10 cellular contexts compared by ENCODE assay signal in the genomic region with DNA sequence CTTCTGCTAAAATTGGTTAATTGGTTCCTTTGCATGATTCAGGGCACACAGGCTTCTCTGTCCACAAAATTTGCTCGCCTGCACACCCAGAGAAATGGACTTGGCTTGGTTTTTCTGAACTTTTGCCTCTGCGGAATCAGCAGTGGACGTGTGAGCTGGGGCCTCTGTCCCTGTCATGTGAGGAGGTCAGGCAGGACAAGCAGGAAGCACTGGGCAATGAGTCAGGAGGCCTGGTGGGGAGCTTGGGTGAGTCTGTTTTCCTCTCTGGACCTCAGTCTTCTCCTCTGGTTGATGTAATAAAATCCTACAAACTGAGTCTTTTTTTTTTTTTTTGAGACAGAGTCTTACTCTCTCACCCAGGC. TPM values are rescaled to one million over a fixed set of nuclear protein-coding genes. Genes with fewer than 3 reads are reported as not detected.
DNase-seq lines count a peak whose midpoint lies in the region; ATAC-seq, FAIRE-seq and TF ChIP-seq lines count a peak whose summit lies in the region.
"Had no signal": no experiment of that assay in that cellular context is flagged by ENCODE, and none has a peak within 500 bp of the region (broad histone marks: within the 10 kb centered on the region; RNA-seq: fewer than 3 reads in every experiment).

No MANE protein-coding gene starts in this region.

- H3K9ac ChIP-seq in K562 (ENCODE audit: insufficient read depth in 1 of 2, low read depth in 2 of 2, low read length in 2 of 2): no peak overlapping the region
- H3K9ac ChIP-seq in skeletal muscle tissue (ENCODE audit: low read depth in 1 of 3, low read length in 3 of 3): peak overlapping the region in 1 of 3 donors; percentile 50

- CTCF ChIA-PET in K562 (lab: Yijun Ruan, JAX; ENCODE audit: low intra/inter-chr PET ratio): no interaction called here

- no peaks in the 10 kb centered on the region for H3K79me2 ChIP-seq in K562 (ENCODE audit: control insufficient read depth, insufficient read depth, low read length)

- H4K20me1 ChIP-seq in K562 (replicated peaks; ENCODE audit: control insufficient read depth, insufficient read depth, low read length): no peaks in the 10 kb centered on the region

- H3K9me1 ChIP-seq in K562 (ENCODE audit: control insufficient read depth, insufficient read depth, low read length): no peaks in the 10 kb centered on the region

- POLR2A ChIA-PET in K562 (lab: Yijun Ruan, JAX): interaction anchor here (0.6 kb wide), 1 partner anchor 446 kb away, joined by 3 read pairs; no protein-coding TSS in a partner anchor

- no TSS peak for BruUV-seq in K562 (replicated peaks; lab: Mats Ljungman, UMichigan)

- no peak for TF ChIP-seq CTCF in K562 (IDR thresholded peaks at IDR 0.05 in 2 of 3, conservative IDR thresholded peaks at IDR 0.05 in 1 of 3; ENCODE audit: insufficient read depth in 2 of 3, low read depth in 1 of 3, low read length in 3 of 3)

- in situ Hi-C loops in K562 (cut with MboI): loop anchor here (10.0 kb wide), 1 partner anchor 423 kb away; no protein-coding TSS in a partner anchor

- H3K4me1 ChIP-seq in K562 (replicated peaks in 1 of 2; ENCODE audit: control insufficient read depth in 2 of 2, insufficient read depth in 2 of 2, low read length in 2 of 2): no peaks in the 10 kb centered on the region; a peak in 1 of 5 replicates
- peaks cover 14 to 16% (median 15%) of the 10 kb centered on the region in 3 donors for H3K4me1 ChIP-seq in skeletal muscle tissue (ENCODE audit: control insufficient read depth in 3 of 3, insufficient read depth in 3 of 3, low read length in 3 of 3)

- no peak for TF ChIP-seq RAD21 in K562 (CRISPR knock-in tag; conservative IDR thresholded peaks at IDR 0.05 in 1 of 2, IDR thresholded peaks at IDR 0.05 in 1 of 2)

- H3K36me3 ChIP-seq in K562 (ENCODE audit: control insufficient read depth, insufficient read depth, low read length) (no peaks in the 10 kb centered on the region), skeletal muscle tissue (ENCODE audit: control insufficient read depth in 3 of 3, insufficient read depth in 3 of 3, low read length in 3 of 3) (no peaks in the 10 kb centered on the region)

- no peak overlapping the region for H2AFZ ChIP-seq in K562 (ENCODE audit: low read depth, low read length)

- no peak overlapping the region for H3K4me2 ChIP-seq in K562 (ENCODE audit: insufficient read depth, low read length)

- H3K4me3 ChIP-seq in K562 (no peak overlapping the region), skeletal muscle tissue (ENCODE audit: low read length in 3 of 3) (no peak overlapping the region)

- WGBS in K562 (ENCODE audit: insufficient coverage, low coverage, missing lambda C conversion rate): 0% methylated on average over 3 of the region's 3 CpGs

- H3K27ac ChIP-seq in K562 (ENCODE audit: extremely low read depth, low read depth, low read length) (no peak overlapping the region), skeletal muscle tissue (ENCODE audit: low read depth, low read length) (peak overlapping the region; percentile 48)

- ATAC-seq in K562: no peak
- no peak for ATAC-seq in HG03565 (IDR thresholded peaks at IDR 0.05; ENCODE audit: unreplicated experiment)
- no peak for ATAC-seq in GM19463 (IDR thresholded peaks at IDR 0.05; ENCODE audit: unreplicated experiment)
- ATAC-seq in GM18909 (IDR thresholded peaks at IDR 0.05; ENCODE audit: poor library complexity, unreplicated experiment): no peak

- TF ChIP-seq EP300 in K562 (IDR thresholded peaks at IDR 0.05; ENCODE audit: low read length): no peak

- DNase-seq in GM04504 (ENCODE audit: low read depth): peak; percentile 83
- no peak for DNase-seq in K562 (ENCODE audit: extremely low read depth in 1 of 4, low spot score in 3 of 4)
- DNase-seq in iris pigment epithelial cell (ENCODE audit: low read depth): peak; percentile 82
- DNase-seq in germinal center (ENCODE audit: low spot score): no peak
- DNase-seq: activated naive CD4-positive, alpha-beta T cell treated with anti-CD3 and anti-CD28 coated beads for 36 hours; naive B cell had no signal

- peaks cover 3% of the 10 kb centered on the region; the same call in 1 of the 2 replicates for H3K9me3 ChIP-seq in K562 (replicated peaks; ENCODE audit: control insufficient read depth, insufficient read depth, low read depth, low read length)
- peaks cover 0 to 4% (median 0%) of the 10 kb centered on the region in 3 donors for H3K9me3 ChIP-seq in skeletal muscle tissue (ENCODE audit: control insufficient read depth in 3 of 3, low read length in 3 of 3)

- no peak for FAIRE-seq in K562 (lab: Jason Lieb, UNC)

- TF ChIP-seq POLR2A in K562 (conservative IDR thresholded peaks at IDR 0.05): no peak

- intact Hi-C loops in K562 (cut with micrococcal nuclease): no loop called here

- H3K27me3 ChIP-seq in K562 (ENCODE audit: control insufficient read depth in 2 of 2, insufficient read depth in 2 of 2, low read length in 2 of 2) (peaks cover 3 to 49% of the 10 kb centered on the region in 2 experiments; a peak in 3 of 5 replicates), skeletal muscle tissue (ENCODE audit: control insufficient read depth in 3 of 3, insufficient read depth in 3 of 3, low read length in 3 of 3) (peaks cover 0 to 12% (median 7%) of the 10 kb centered on the region in 3 donors)

TF ChIP-seq in K562, 482 proteins besides CTCF, POLR2A, EP300 and RAD21 (continues in another document):
- TF ChIP-seq GATAD2A (IDR thresholded peaks at IDR 0.05) (no peak), ZNF324 (CRISPR knock-in tag; IDR thresholded peaks at IDR 0.05) (no peak), SUPT5H (IDR thresholded peaks at IDR 0.05) (no peak), ATF1 (CRISPR knock-in tag; IDR thresholded peaks at IDR 0.05) (no peak), ATF1 (tag; IDR thresholded peaks at IDR 0.05) (no peak), E2F3 (CRISPR knock-in tag; IDR thresholded peaks at IDR 0.05) (no peak), NR2C2 (CRISPR knock-in tag; IDR thresholded peaks at IDR 0.05) (no peak), NR2C2 (tag; IDR thresholded peaks at IDR 0.05) (peak; percentile 71), ZNF263 (CRISPR knock-in tag; IDR thresholded peaks at IDR 0.05; ENCODE audit: borderline replicate concordance) (no peak), FOSL1 (tag; conservative IDR thresholded peaks at IDR 0.05) (peak; percentile 50)
- TF ChIP-seq, protein P1, sequence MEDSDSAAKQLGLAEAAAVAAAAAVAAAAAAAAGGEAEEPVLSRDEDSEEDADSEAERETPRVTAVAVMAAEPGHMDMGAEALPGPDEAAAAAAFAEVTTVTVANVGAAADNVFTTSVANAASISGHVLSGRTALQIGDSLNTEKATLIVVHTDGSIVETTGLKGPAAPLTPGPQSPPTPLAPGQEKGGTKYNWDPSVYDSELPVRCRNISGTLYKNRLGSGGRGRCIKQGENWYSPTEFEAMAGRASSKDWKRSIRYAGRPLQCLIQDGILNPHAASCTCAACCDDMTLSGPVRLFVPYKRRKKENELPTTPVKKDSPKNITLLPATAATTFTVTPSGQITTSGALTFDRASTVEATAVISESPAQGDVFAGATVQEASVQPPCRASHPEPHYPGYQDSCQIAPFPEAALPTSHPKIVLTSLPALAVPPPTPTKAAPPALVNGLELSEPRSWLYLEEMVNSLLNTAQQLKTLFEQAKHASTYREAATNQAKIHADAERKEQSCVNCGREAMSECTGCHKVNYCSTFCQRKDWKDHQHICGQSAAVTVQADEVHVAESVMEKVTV (CRISPR knock-in tag; IDR thresholded peaks at IDR 0.05): no peak
- TF ChIP-seq, protein P2, sequence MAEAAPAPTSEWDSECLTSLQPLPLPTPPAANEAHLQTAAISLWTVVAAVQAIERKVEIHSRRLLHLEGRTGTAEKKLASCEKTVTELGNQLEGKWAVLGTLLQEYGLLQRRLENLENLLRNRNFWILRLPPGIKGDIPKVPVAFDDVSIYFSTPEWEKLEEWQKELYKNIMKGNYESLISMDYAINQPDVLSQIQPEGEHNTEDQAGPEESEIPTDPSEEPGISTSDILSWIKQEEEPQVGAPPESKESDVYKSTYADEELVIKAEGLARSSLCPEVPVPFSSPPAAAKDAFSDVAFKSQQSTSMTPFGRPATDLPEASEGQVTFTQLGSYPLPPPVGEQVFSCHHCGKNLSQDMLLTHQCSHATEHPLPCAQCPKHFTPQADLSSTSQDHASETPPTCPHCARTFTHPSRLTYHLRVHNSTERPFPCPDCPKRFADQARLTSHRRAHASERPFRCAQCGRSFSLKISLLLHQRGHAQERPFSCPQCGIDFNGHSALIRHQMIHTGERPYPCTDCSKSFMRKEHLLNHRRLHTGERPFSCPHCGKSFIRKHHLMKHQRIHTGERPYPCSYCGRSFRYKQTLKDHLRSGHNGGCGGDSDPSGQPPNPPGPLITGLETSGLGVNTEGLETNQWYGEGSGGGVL (CRISPR knock-in tag; IDR thresholded peaks at IDR 0.05): no peak
- TF ChIP-seq, protein P3, sequence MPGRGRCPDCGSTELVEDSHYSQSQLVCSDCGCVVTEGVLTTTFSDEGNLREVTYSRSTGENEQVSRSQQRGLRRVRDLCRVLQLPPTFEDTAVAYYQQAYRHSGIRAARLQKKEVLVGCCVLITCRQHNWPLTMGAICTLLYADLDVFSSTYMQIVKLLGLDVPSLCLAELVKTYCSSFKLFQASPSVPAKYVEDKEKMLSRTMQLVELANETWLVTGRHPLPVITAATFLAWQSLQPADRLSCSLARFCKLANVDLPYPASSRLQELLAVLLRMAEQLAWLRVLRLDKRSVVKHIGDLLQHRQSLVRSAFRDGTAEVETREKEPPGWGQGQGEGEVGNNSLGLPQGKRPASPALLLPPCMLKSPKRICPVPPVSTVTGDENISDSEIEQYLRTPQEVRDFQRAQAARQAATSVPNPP (IDR thresholded peaks at IDR 0.05; ENCODE audit: borderline replicate concordance, insufficient read depth, insufficient read length): no peak

RNA-seq across cellular contexts. Expression of a gene that starts 10.4 kb away (rescaled TPM):
- total RNA-seq in K562 (2011; cell fraction: chromatin; rRNA removed; ENCODE audit: low replicate concordance): 0.14 and 0.19 TPM in 2 replicates
- 0.13 and 0.33 TPM in 2 replicates for total RNA-seq in K562 (2011; cell fraction: nucleolus; rRNA removed)
- total RNA-seq in K562 (2011; cell fraction: nucleoplasm; rRNA removed): not detected in 2 replicates
- total RNA-seq in K562 (2014; rRNA removed): not detected in 2 replicates
- not detected in 2 replicates for total RNA-seq in K562 (2014; rRNA removed; fragmentation: Illumina TruSeq; extraction: Trizol)
- not detected in 2 replicates for total RNA-seq in K562 (2015; rRNA removed; fragmentation: Illumina TruSeq; extraction: Trizol)
- 0.04 and 0.09 TPM in 2 replicates for total RNA-seq in K562 (2021)
- polyA plus RNA-seq in K562 (2011; rRNA removed): not detected in 2 replicates
- polyA plus RNA-seq in K562 (2011; cell fraction: cytosol; rRNA removed): 0.01 and 0.03 TPM in 2 replicates
- 0.01 TPM in 1 of 2 replicates, not detected in the other for polyA plus RNA-seq in K562 (2011; cell fraction: nucleus; rRNA removed)
- polyA plus RNA-seq in K562 (2012): 0.01 TPM in 2 replicates
- not detected in 2 replicates for polyA plus RNA-seq in K562 (2014; fragmentation: Illumina TruSeq; extraction: Trizol)
- polyA plus RNA-seq in K562 (2014; fragmentation: Nextera tagmentation; extraction: Ambion mirVana): under 1 TPM in 1 of 2 experiments, not detected in 1; under 0.01 TPM
- not detected in 2 replicates for polyA plus RNA-seq in K562 (2014; rRNA removed)
- not detected in 2 replicates for polyA minus RNA-seq in K562 (2011; rRNA and poly(A)+ RNA removed)
- polyA minus RNA-seq in K562 (2011; cell fraction: cytosol; rRNA and poly(A)+ RNA removed): not detected in 2 replicates
- polyA minus RNA-seq in K562 (2011; cell fraction: nucleus; rRNA and poly(A)+ RNA removed): 0.13 TPM in 1 of 2 replicates, not detected in the other
- 2.1 TPM for total RNA-seq in skeletal muscle tissue

Comparison
In these comparisons a context has a peak if more than half of its experiments do, and no peak if none do; other contexts are left out.
1. DNase-seq: peak in GM04504 (single experiment) and iris pigment epithelial cell (single experiment); none in K562 (0 of 4) and germinal center (single experiment).